8 cellular contexts compared by ENCODE assay signal in the genomic region with DNA sequence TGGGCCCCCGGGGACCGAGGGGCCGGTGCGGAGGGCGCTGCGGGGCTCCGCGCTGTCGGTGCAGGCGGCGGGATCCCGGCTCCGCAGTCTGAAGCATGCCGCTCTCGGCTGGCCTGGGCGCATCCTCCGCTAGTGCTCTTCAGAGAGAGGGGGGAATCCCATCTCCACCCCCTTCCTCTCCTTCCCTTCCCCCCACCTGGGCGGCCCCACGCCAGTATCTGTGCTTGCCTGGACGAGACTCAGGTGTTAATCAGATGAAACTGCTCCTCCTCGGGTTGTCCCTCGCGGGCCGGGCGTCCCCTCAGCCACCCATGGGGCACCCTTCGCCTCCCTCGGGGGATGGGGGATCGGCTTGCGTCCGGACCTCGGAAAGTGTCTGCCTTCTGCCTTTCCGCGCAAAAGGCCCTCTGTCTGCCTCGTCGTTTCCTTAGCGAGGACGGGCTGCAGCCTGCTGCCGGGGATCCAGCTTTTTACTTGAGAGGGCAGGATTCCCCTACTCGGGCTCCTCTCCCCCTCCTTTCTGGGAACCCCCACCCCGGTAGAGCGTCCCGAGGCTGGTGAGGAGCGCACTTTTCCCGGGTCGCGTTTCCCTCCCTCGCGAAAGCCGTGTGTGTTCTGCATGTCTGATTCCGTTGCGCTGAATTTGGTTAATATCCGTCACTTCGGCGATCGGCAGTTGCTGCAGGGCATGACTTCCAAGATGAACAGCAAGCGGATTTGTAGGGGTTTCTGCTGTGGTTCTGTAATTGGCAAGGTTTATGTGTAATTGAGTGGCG. TPM values are rescaled to one million over a fixed set of nuclear protein-coding genes. Genes with fewer than 3 reads are reported as not detected.
A peak's percentile ranks its signal among the peaks of the same experiment; 100 is the strongest.
DNase-seq lines count a peak whose midpoint lies in the region; ATAC-seq and TF ChIP-seq lines count a peak whose summit lies in the region.

No MANE protein-coding gene starts in this region.

- WGBS in urinary bladder: under 1% methylated on average over 57 of the region's 57 CpGs

- peaks cover 17% of the 10 kb centered on the region for H4K20me1 ChIP-seq in osteoblast (ENCODE audit: insufficient read depth, low read length)

- H3K4me3 ChIP-seq in RWPE2 (ENCODE audit: severe bottlenecking) (peak overlapping the region; percentile 62), osteoblast (ENCODE audit: insufficient read depth, low read length) (peak overlapping the region; percentile 93), urinary bladder (ENCODE audit: low read depth, low read length) (peak overlapping the region; percentile 87)

- no peaks in the 10 kb centered on the region for H3K36me3 ChIP-seq in RWPE2 (ENCODE audit: low read depth)
- H3K36me3 ChIP-seq in osteoblast (ENCODE audit: insufficient read depth, low read length): no peaks in the 10 kb centered on the region
- no peaks in the 10 kb centered on the region for H3K36me3 ChIP-seq in urinary bladder (ENCODE audit: insufficient read depth)

- peak overlapping the region; percentile 92 for H3K4me2 ChIP-seq in osteoblast (ENCODE audit: insufficient read depth, low read length)

- peaks cover 20% of the 10 kb centered on the region for H3K79me2 ChIP-seq in osteoblast (ENCODE audit: insufficient read depth, low read length)

- no peak overlapping the region for H3K27ac Mint-ChIP-seq in activated naive CD8-positive, alpha-beta T cell

- intact Hi-C loops in head of caudate nucleus (cut with DNase I): loop anchor here (5.0 kb wide), 1 partner anchor 733 kb away; a partner anchor contains a TSS

- peak overlapping the region; percentile 81 for H3K4me3 Mint-ChIP-seq in activated naive CD8-positive, alpha-beta T cell

- H3K4me1 Mint-ChIP-seq in activated naive CD8-positive, alpha-beta T cell (ENCODE audit: low read depth): peaks cover 43% of the 10 kb centered on the region

- H3K27ac ChIP-seq in RWPE2 (ENCODE audit: poor library complexity, severe bottlenecking) (peak overlapping the region; percentile 78), osteoblast (ENCODE audit: low read depth, low read length) (peak overlapping the region; percentile 70), urinary bladder (ENCODE audit: low read depth) (peak overlapping the region; percentile 85)

- TF ChIP-seq CTCF in RWPE2 (IDR thresholded peaks at IDR 0.05; ENCODE audit: poor library complexity, severe bottlenecking): no peak
- no peak for TF ChIP-seq CTCF in osteoblast (IDR thresholded peaks at IDR 0.05; ENCODE audit: extremely low read depth, low read depth, low read length)

- no peaks in the 10 kb centered on the region for H3K9me3 Mint-ChIP-seq in activated naive CD8-positive, alpha-beta T cell (ENCODE audit: low read depth)

- H2AFZ ChIP-seq in osteoblast (ENCODE audit: low read length): peak overlapping the region; percentile 99

- no peaks in the 10 kb centered on the region for H3K36me3 Mint-ChIP-seq in activated naive CD8-positive, alpha-beta T cell

- no peaks in the 10 kb centered on the region for H3K27me3 Mint-ChIP-seq in activated naive CD8-positive, alpha-beta T cell

- peak; percentile 21 for ATAC-seq in HG02981 (IDR thresholded peaks at IDR 0.05; ENCODE audit: unreplicated experiment)
- ATAC-seq in RWPE2 (ENCODE audit: low read depth): peak; percentile 5; the same call in 1 of the 3 replicates

- H3K9me3 ChIP-seq in RWPE2 (ENCODE audit: severe bottlenecking) (no peaks in the 10 kb centered on the region), osteoblast (ENCODE audit: low read depth, low read length) (no peaks in the 10 kb centered on the region)

- no peaks in the 10 kb centered on the region for H3K27me3 ChIP-seq in RWPE2 (ENCODE audit: insufficient read depth, poor library complexity, severe bottlenecking)
- H3K27me3 ChIP-seq in osteoblast (ENCODE audit: insufficient read depth, low read length): no peaks in the 10 kb centered on the region

- H3K4me1 ChIP-seq in RWPE2 (ENCODE audit: insufficient read depth, poor library complexity, severe bottlenecking): peaks cover 27% of the 10 kb centered on the region
- H3K4me1 ChIP-seq in osteoblast (ENCODE audit: insufficient read depth, low read length): peaks cover 11% of the 10 kb centered on the region
- no peaks in the 10 kb centered on the region for H3K4me1 ChIP-seq in urinary bladder (ENCODE audit: insufficient read depth)

- peak; percentile 57 to 69 (median 61) for DNase-seq in NCI-H1417 (lab: John Stamatoyannopoulos, UW)
- DNase-seq in NCI-H1417 treated with DMSO at 0.1 percent for 48 hours (lab: John Stamatoyannopoulos, UW): no peak
- peak; percentile 62 for DNase-seq in RWPE2 (ENCODE audit: low spot score)
- peak in 41 of 42 donors; percentile 10 to 66 (median 43) for DNase-seq in head of caudate nucleus
- DNase-seq in osteoblast (ENCODE audit: insufficient read length, low spot score, missing footprints): peak; percentile 53

RNA-seq across cellular contexts. Expression of a gene that starts 1.1 kb away (rescaled TPM):
- 8.3 and 10.0 TPM in 2 replicates for total RNA-seq in osteoblast
- 18.1 TPM for total RNA-seq in urinary bladder
- 14.6 TPM for polyA plus RNA-seq in urinary bladder

RNA-seq across cellular contexts. Expression of a gene that starts 22.9 kb away (rescaled TPM):
- total RNA-seq in osteoblast: not detected in 2 replicates
- total RNA-seq in urinary bladder: not detected
- polyA plus RNA-seq in urinary bladder: not detected
